ENCODE assay signal across 8 cellular contexts in the genomic region with DNA sequence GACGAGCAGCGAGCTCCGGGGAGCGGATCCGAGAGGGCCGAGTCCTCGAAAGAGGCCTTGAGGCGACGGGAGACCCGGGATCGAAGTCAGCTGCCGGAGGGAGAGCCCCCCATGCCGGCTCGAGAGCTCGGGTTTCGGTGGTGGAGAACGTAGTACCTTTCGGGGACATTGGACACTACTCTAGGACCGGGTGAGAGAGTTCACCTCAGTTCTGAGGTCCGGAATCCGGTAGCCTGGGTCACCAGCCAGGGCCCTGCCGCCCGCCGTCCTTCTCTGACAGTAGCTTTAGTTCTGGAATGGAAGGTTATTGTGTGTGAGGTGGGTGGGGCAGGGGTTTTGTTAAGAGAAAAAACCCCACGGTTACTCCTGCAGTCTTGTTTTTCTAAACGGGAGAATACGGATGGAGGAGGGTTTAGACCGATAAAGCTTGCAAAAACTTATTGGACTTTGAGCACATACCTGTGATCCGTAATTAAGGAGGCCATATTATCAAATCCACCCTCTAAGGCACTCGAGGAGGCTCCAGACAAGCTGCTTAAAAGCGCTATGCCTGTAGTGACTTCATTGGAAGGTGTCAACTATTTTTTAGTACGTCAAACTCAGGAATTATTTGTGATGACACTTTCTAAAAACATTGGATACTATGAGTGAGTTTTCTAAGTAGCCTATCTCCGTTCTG. TPM values are rescaled to one million over a fixed set of nuclear protein-coding genes. Genes with fewer than 3 reads are reported as not detected.
DNase-seq lines count a peak whose midpoint lies in the region; ATAC-seq and TF ChIP-seq lines count a peak whose summit lies in the region.

No MANE protein-coding gene starts in this region.

- peak overlapping the region; percentile 97 for H3K9ac ChIP-seq in fibroblast of lung (ENCODE audit: insufficient read depth, low read length)

- CTCF ChIA-PET in CD4-positive, alpha-beta T cell (lab: Charles Lee) = interaction anchor here (1.2 to 1.3 kb wide), 2 partner anchors 33 to 67 kb away, joined by 3 to 5 read pairs; a partner anchor contains a TSS

- peaks cover 49% of the 10 kb centered on the region for H3K4me1 Mint-ChIP-seq in CD4-positive, alpha-beta T cell (ENCODE audit: low read depth)

- H3K79me2 ChIP-seq in fibroblast of lung (ENCODE audit: control insufficient read depth, insufficient read depth, low read length) = peaks cover 46% of the 10 kb centered on the region

- H3K27me3 Mint-ChIP-seq in CD4-positive, alpha-beta T cell = no peaks in the 10 kb centered on the region

- intact Hi-C loops in CD4-positive, alpha-beta T cell (cut with DNase I, micrococcal nuclease) = loop anchor here (1.0 to 10.0 kb wide), 7 partner anchors 67 to 1795 kb away; a partner anchor contains a TSS

- peak overlapping the region; percentile 72 for H3K27ac ChIP-seq in CD4-positive, alpha-beta T cell (ENCODE audit: low read depth, low read length)
- peak overlapping the region; percentile 94 for H3K27ac ChIP-seq in fibroblast of lung (ENCODE audit: insufficient read depth, low read length)

- H3K4me3 ChIP-seq in fibroblast of lung (replicated peaks in 1 of 4; ENCODE audit: control extremely low read depth in 1 of 4, insufficient read depth in 1 of 4, low read depth in 3 of 4, low read length in 4 of 4) = peak overlapping the region; percentile 80 to 97 (median 87)

- no peaks in the 10 kb centered on the region for H3K9me3 ChIP-seq in CD4-positive, alpha-beta T cell (ENCODE audit: control insufficient read depth, low read length)
- H3K9me3 ChIP-seq in fibroblast of lung (ENCODE audit: control insufficient read depth, insufficient read depth, low read depth, low read length) = no peaks in the 10 kb centered on the region

- H4K20me1 ChIP-seq in fibroblast of lung (ENCODE audit: control insufficient read depth, extremely low read depth, insufficient read depth, low read length) = no peaks in the 10 kb centered on the region

- POLR2A ChIA-PET in CD4-positive, alpha-beta T cell (lab: Charles Lee) = interaction anchor here (0.6 to 3.4 kb wide), 12 partner anchors 9 to 1140 kb away, joined by 3 to 72 read pairs (median 4); a partner anchor contains a TSS

- peak overlapping the region; percentile 98 for H3K4me3 Mint-ChIP-seq in CD4-positive, alpha-beta T cell

- H3K36me3 Mint-ChIP-seq in CD4-positive, alpha-beta T cell (ENCODE audit: low read depth) = peaks cover 13% of the 10 kb centered on the region

- peak overlapping the region; percentile 43 for H2AFZ ChIP-seq in fibroblast of lung (ENCODE audit: low read length)

- peak; percentile 18 for ATAC-seq in CD4-positive, alpha-beta T cell (ENCODE audit: poor library complexity)
- peak; percentile 13 for ATAC-seq in GM19395 (IDR thresholded peaks at IDR 0.05; ENCODE audit: unreplicated experiment)
- ATAC-seq in HG03460 (IDR thresholded peaks at IDR 0.05; ENCODE audit: unreplicated experiment) = peak; percentile 7
- peak; percentile 9 for ATAC-seq in omental fat pad (ENCODE audit: low FRiP score)

- peak overlapping the region; percentile 99 for H3K4me2 ChIP-seq in fibroblast of lung (ENCODE audit: extremely low read depth, insufficient read depth, low read length)

- H3K4me1 ChIP-seq in fibroblast of lung (ENCODE audit: control insufficient read depth, extremely low read depth, insufficient read depth, low read length) = peaks cover 4% of the 10 kb centered on the region

- peak overlapping the region; percentile 96 for H3K27ac Mint-ChIP-seq in CD4-positive, alpha-beta T cell

- peak in 5 of 10 experiments; percentile 5 to 16 (median 9) for DNase-seq in CD4-positive, alpha-beta T cell
- DNase-seq in activated CD4-positive, alpha-beta T cell treated with anti-CD3 and anti-CD28 coated beads, Interleukin-2, amount 50 U/mL, for 1 hour = peak; percentile 11
- DNase-seq in fibroblast of lung (ENCODE audit: low read depth in 2 of 2) (peak; percentile 37 to 58), omental fat pad (ENCODE audit: low spot score) (no peak), ecto neural progenitor cell (ENCODE audit: low spot score) (no peak)
- DNase-seq in NK-92 treated with Interleukin-12 subunit alpha and Interleukin-12 subunit beta, amount 100 ng/mL, for 24 hours (lab: John Stamatoyannopoulos, UW) = no peak

- no peak for TF ChIP-seq CTCF in CD4-positive, alpha-beta T cell (IDR thresholded peaks at IDR 0.05)
- TF ChIP-seq CTCF in fibroblast of lung (conservative IDR thresholded peaks at IDR 0.05 in 1 of 2, IDR thresholded peaks at IDR 0.05 in 1 of 2; ENCODE audit: low read depth in 1 of 2, low read length in 2 of 2) (no peak), omental fat pad (IDR thresholded peaks at IDR 0.05) (no peak)

- no peaks in the 10 kb centered on the region for H3K27me3 ChIP-seq in CD4-positive, alpha-beta T cell (ENCODE audit: control insufficient read depth, insufficient read depth, low read length)
- H3K27me3 ChIP-seq in fibroblast of lung (ENCODE audit: control insufficient read depth, insufficient read depth, low read length) = no peaks in the 10 kb centered on the region

- no peaks in the 10 kb centered on the region for H3K9me3 Mint-ChIP-seq in CD4-positive, alpha-beta T cell

- H3K36me3 ChIP-seq in fibroblast of lung (ENCODE audit: control insufficient read depth, insufficient read depth, low read length) = no peaks in the 10 kb centered on the region

RNA-seq across cellular contexts. Expression of a gene that starts 0.8 kb away (rescaled TPM):
- total RNA-seq in CD4-positive, alpha-beta T cell = 10 to 100 TPM; 37.5 to 40.8 TPM
- total RNA-seq in fibroblast of lung = 37.5 and 47.9 TPM in 2 replicates
- polyA plus RNA-seq in fibroblast of lung = 34.6 and 43.0 TPM in 2 replicates
- 21.1 and 25.7 TPM in 2 replicates for polyA plus RNA-seq in fibroblast of lung (2012)
- polyA minus RNA-seq in fibroblast of lung (ENCODE audit: low replicate concordance) = 7.3 and 8.8 TPM in 2 replicates
- 10 to 100 TPM; 30.1 to 42.6 (median 38.2) TPM for total RNA-seq in omental fat pad

RNA-seq across cellular contexts. Expression of a gene that starts 0.9 kb away (rescaled TPM):
- total RNA-seq in CD4-positive, alpha-beta T cell = under 1 TPM; 0.27 to 0.50 TPM
- total RNA-seq in fibroblast of lung (1.0 and 1.2 TPM in 2 replicates), omental fat pad (not detected)
- 1.3 and 1.9 TPM in 2 replicates for polyA plus RNA-seq in fibroblast of lung
- 0.61 and 0.66 TPM in 2 replicates for polyA plus RNA-seq in fibroblast of lung (2012)
- not detected in 2 replicates for polyA minus RNA-seq in fibroblast of lung (ENCODE audit: low replicate concordance)

Comparison
In these comparisons a context has a peak if more than half of its experiments do, and no peak if none do; other contexts are left out.
1. DNase-seq: peak in activated CD4-positive, alpha-beta T cell treated with anti-CD3 and anti-CD28 coated beads, Interleukin-2, amount 50 U/mL, for 1 hour (single experiment) and fibroblast of lung (2 of 2); none in omental fat pad (single experiment), NK-92 treated with Interleukin-12 subunit alpha and Interleukin-12 subunit beta, amount 100 ng/mL, for 24 hours (single experiment) and ecto neural progenitor cell (single experiment).
2. Peak in every context shown above with its lines, with median percentiles within 50 percentile points of each other: ATAC-seq.